In the genomic region with DNA sequence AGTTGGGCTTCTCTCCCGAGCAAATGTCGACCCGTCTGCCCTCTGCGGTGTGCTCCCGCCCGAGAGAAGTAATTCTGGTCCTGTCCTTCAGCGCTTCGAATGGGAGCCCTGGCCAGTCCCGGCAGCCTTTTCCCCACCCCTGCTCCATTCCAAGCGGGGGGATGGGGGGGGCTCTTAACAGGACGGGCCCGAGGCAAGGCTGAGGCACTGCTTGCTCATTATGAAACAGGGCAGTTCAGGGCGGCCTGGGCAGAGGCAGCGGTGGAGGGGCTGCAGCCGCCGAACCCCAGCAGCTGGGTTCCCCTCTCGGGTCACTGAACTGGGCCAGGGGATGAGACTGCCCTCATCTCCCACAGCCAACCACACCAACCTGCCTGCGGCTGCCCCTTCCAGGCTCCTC, we compare ENCODE assay signal across 10 cellular contexts. TPM values are rescaled to one million over a fixed set of nuclear protein-coding genes. Genes with fewer than 3 reads are reported as not detected.
DNase-seq lines count a peak whose midpoint lies in the region; ATAC-seq, FAIRE-seq and TF ChIP-seq lines count a peak whose summit lies in the region.
"Had no signal": no experiment of that assay in that cellular context is flagged by ENCODE, and none has a peak within 500 bp of the region (broad histone marks: within the 10 kb centered on the region; RNA-seq: fewer than 3 reads in every experiment).

No MANE protein-coding gene starts in this region.

- ATAC-seq in stimulated activated naive CD8-positive, alpha-beta T cell treated with anti-CD3 and anti-CD28 coated beads, Interleukin-15, amount 100 ng/mL, for 72 hours, result peak; percentile 14
- ATAC-seq in stimulated activated naive CD8-positive, alpha-beta T cell treated with anti-CD3 and anti-CD28 coated beads, Interleukin-15, Interleukin-2, amounts not matched to agents 100 U/mL and 50 U/mL, for 24 hours, result no peak
- ATAC-seq in foreskin keratinocyte (peak; percentile 48), HG02642 (IDR thresholded peaks at IDR 0.05; ENCODE audit: poor library complexity, unreplicated experiment) (no peak), HG03354 (IDR thresholded peaks at IDR 0.05; ENCODE audit: poor library complexity, severe bottlenecking, unreplicated experiment) (no peak)

- no peak for TF ChIP-seq CTCF in foreskin keratinocyte (conservative IDR thresholded peaks at IDR 0.05)

- H3K36me3 ChIP-seq in mucosa of stomach (ENCODE audit: control insufficient read depth, insufficient read depth, low read length) (no peaks in the 10 kb centered on the region), small intestine (ENCODE audit: control insufficient read depth in 2 of 2, insufficient read depth in 2 of 2, low read length in 2 of 2) (no peaks in the 10 kb centered on the region)

- no peaks in the 10 kb centered on the region for H3K4me1 Mint-ChIP-seq in stimulated activated naive CD8-positive, alpha-beta T cell treated with anti-CD3 and anti-CD28 coated beads, Interleukin-15, amount 100 ng/mL, for 72 hours

- WGBS in small intestine, 3 donors, result 42 to 44% (median 44%) methylated on average over 17 to 18 of the region's 18 CpGs

- H3K27ac Mint-ChIP-seq in stimulated activated naive CD8-positive, alpha-beta T cell treated with anti-CD3 and anti-CD28 coated beads, Interleukin-15, amount 100 ng/mL, for 72 hours, result no peak overlapping the region

- peaks cover 6% of the 10 kb centered on the region for H3K27me3 Mint-ChIP-seq in stimulated activated naive CD8-positive, alpha-beta T cell treated with anti-CD3 and anti-CD28 coated beads, Interleukin-15, amount 100 ng/mL, for 72 hours

- no peak overlapping the region for H3K4me3 Mint-ChIP-seq in stimulated activated naive CD8-positive, alpha-beta T cell treated with anti-CD3 and anti-CD28 coated beads, Interleukin-15, amount 100 ng/mL, for 72 hours

- H3K4me1 ChIP-seq in foreskin keratinocyte (no peaks in the 10 kb centered on the region), mucosa of stomach (ENCODE audit: control insufficient read depth, insufficient read depth, low read length) (peaks cover 16% of the 10 kb centered on the region), small intestine (ENCODE audit: control insufficient read depth in 2 of 2, insufficient read depth in 1 of 2, low read depth in 1 of 2, low read length in 1 of 2) (no peaks in the 10 kb centered on the region)

- H3K9me3 Mint-ChIP-seq in stimulated activated naive CD8-positive, alpha-beta T cell treated with anti-CD3 and anti-CD28 coated beads, Interleukin-15, amount 100 ng/mL, for 72 hours, result no peaks in the 10 kb centered on the region

- peak overlapping the region; percentile 32 for H3K9ac ChIP-seq in mucosa of stomach (ENCODE audit: low read length)

- no peak for DNase-seq in stimulated activated naive CD8-positive, alpha-beta T cell treated with anti-CD3 and anti-CD28 coated beads, Interleukin-15, amount 100 ng/mL, for 72 hours
- DNase-seq in stimulated activated naive CD8-positive, alpha-beta T cell treated with anti-CD3 and anti-CD28 coated beads, Interleukin-15, Interleukin-2, amounts not matched to agents 100 U/mL and 50 U/mL, for 24 hours, result no peak
- DNase-seq in foreskin keratinocyte (no peak), small intestine (no peak)
- DNase-seq in activated CD4-positive, alpha-beta T cell treated with anti-CD3 and anti-CD28 coated beads, Interleukin-2, amount 50 U/mL, for 4 hours, result no peak
- DNase-seq: activated naive CD4-positive, alpha-beta T cell had no signal

- FAIRE-seq in small intestine (lab: Jason Lieb, UNC), result no peak
- FAIRE-seq: GM18507 had no signal

- no peaks in the 10 kb centered on the region for H3K9me3 ChIP-seq in mucosa of stomach (ENCODE audit: control insufficient read depth, low read length)
- no peaks in the 10 kb centered on the region for H3K9me3 ChIP-seq in small intestine (ENCODE audit: control insufficient read depth, low read depth)

- no peak overlapping the region for H3K4me3 ChIP-seq in mucosa of stomach (ENCODE audit: low read length)
- no peak overlapping the region for H3K4me3 ChIP-seq in small intestine (ENCODE audit: low read depth in 1 of 2, low read length in 2 of 2)

- H3K27ac ChIP-seq in foreskin keratinocyte, result no peak overlapping the region
- H3K27ac ChIP-seq in small intestine (ENCODE audit: low read depth in 1 of 2, low read length in 1 of 2), result peak overlapping the region in 1 of 2 donors; percentile 12

- no peaks in the 10 kb centered on the region for H3K27me3 ChIP-seq in foreskin keratinocyte
- no peaks in the 10 kb centered on the region for H3K27me3 ChIP-seq in mucosa of stomach (ENCODE audit: control insufficient read depth, insufficient read depth, low read length)
- no peaks in the 10 kb centered on the region for H3K27me3 ChIP-seq in small intestine (ENCODE audit: control insufficient read depth in 2 of 2, insufficient read depth in 2 of 2, low read length in 2 of 2)

RNA-seq across cellular contexts. Expression of gene BACE1-AS, which starts 9.2 kb away (rescaled TPM):
- total RNA-seq in foreskin keratinocyte, result 3.6 and 3.9 TPM in 2 replicates
- polyA plus RNA-seq in foreskin keratinocyte, result 2.9 and 3.4 TPM in 2 replicates
- 1 to 10 TPM; 1.6 to 7.6 (median 3.8) TPM for polyA plus RNA-seq in small intestine

RNA-seq across cellular contexts. Expression of gene BACE1, which starts 15.8 kb away (rescaled TPM):
- total RNA-seq in foreskin keratinocyte, result 11.8 and 12.3 TPM in 2 replicates
- 6.1 and 6.6 TPM in 2 replicates for polyA plus RNA-seq in foreskin keratinocyte
- polyA plus RNA-seq in small intestine, result 1 to 10 TPM; 1.6 to 9.4 (median 2.2) TPM

RNA-seq across cellular contexts. Expression of gene CEP164, which starts 27.4 kb away (rescaled TPM):
- 24.6 and 24.7 TPM in 2 replicates for total RNA-seq in foreskin keratinocyte
- polyA plus RNA-seq in foreskin keratinocyte (10.1 and 10.5 TPM in 2 replicates), small intestine (10 to 100 TPM in 1 of 3 donors, 1 to 10 TPM in 2; 2.9 to 12.2 (median 5.4) TPM)

Comparison
In these comparisons a context has a peak if more than half of its experiments do, and no peak if none do; other contexts are left out.
1. ATAC-seq: peak in stimulated activated naive CD8-positive, alpha-beta T cell treated with anti-CD3 and anti-CD28 coated beads, Interleukin-15, amount 100 ng/mL, for 72 hours (single experiment) and foreskin keratinocyte (single experiment); none in stimulated activated naive CD8-positive, alpha-beta T cell treated with anti-CD3 and anti-CD28 coated beads, Interleukin-15, Interleukin-2, amounts not matched to agents 100 U/mL and 50 U/mL, for 24 hours (single experiment), HG02642 (single experiment) and HG03354 (single experiment).